9 cellular contexts compared by ENCODE assay signal in genomic region chr7:142797799-142798377, GRCh38. TPM values are rescaled to one million over a fixed set of nuclear protein-coding genes. Genes with fewer than 3 reads are reported as not detected.
DNase-seq lines count a peak whose midpoint lies in the region; ATAC-seq and TF ChIP-seq lines count a peak whose summit lies in the region.
"Had no signal": no experiment of that assay in that cellular context is flagged by ENCODE, and none has a peak within 500 bp of the region (broad histone marks: within the 10 kb centered on the region; RNA-seq: fewer than 3 reads in every experiment).

No MANE protein-coding gene starts in this region.

- peak overlapping the region; percentile 94 to 100 (median 100) for H3K27ac Mint-ChIP-seq in CD8-positive, alpha-beta memory T cell
- H3K27ac Mint-ChIP-seq in nephron progenitor cell = no peak overlapping the region

- H3K9ac ChIP-seq in HUES6 (ENCODE audit: low read length) (peak overlapping the region; percentile 45), duodenal mucosa (ENCODE audit: low read depth in 1 of 2, low read length in 2 of 2) (peak overlapping the region in 1 of 2 donors; percentile 62)

- no peak for TF ChIP-seq CTCF in nephron progenitor cell (IDR thresholded peaks at IDR 0.05)

- no peaks in the 10 kb centered on the region for H3K9me3 ChIP-seq in CD8-positive, alpha-beta memory T cell (ENCODE audit: low read length)
- H3K9me3 ChIP-seq in HUES6 (ENCODE audit: control insufficient read depth, insufficient read depth, low read depth, low read length) (no peaks in the 10 kb centered on the region), duodenal mucosa (ENCODE audit: control insufficient read depth in 1 of 2, low read length in 2 of 2) (no peaks in the 10 kb centered on the region)

- no peak for ATAC-seq in GM21528 (IDR thresholded peaks at IDR 0.05; ENCODE audit: low FRiP score, unreplicated experiment)

- H3K36me3 Mint-ChIP-seq in CD8-positive, alpha-beta memory T cell = peaks cover 41 to 91% (median 45%) of the 10 kb centered on the region in 3 donors
- no peaks in the 10 kb centered on the region for H3K36me3 Mint-ChIP-seq in nephron progenitor cell (ENCODE audit: low read depth)

- no peaks in the 10 kb centered on the region for H3K27me3 ChIP-seq in CD8-positive, alpha-beta memory T cell (ENCODE audit: insufficient read depth, low read length, poor library complexity, severe bottlenecking)
- H3K27me3 ChIP-seq in HUES6 (ENCODE audit: control insufficient read depth, insufficient read depth, low read length) (peaks cover 99% of the 10 kb centered on the region), duodenal mucosa (ENCODE audit: control insufficient read depth in 1 of 2, insufficient read depth in 2 of 2, low read length in 2 of 2) (peaks cover 47 to 60% of the 10 kb centered on the region in 2 donors)

- H3K36me3 ChIP-seq in CD8-positive, alpha-beta memory T cell (ENCODE audit: insufficient read depth, low read length) = peaks cover 39% of the 10 kb centered on the region
- H3K36me3 ChIP-seq in HUES6 (ENCODE audit: control insufficient read depth, insufficient read depth, low read length) (no peaks in the 10 kb centered on the region), duodenal mucosa (ENCODE audit: control insufficient read depth in 1 of 2, insufficient read depth in 2 of 2, low read length in 2 of 2) (no peaks in the 10 kb centered on the region)

- CTCF ChIA-PET in CD8-positive, alpha-beta memory T cell (lab: Charles Lee) = interaction anchor here (0.9 to 21.1 kb wide), 9 partner anchors 10 to 477 kb away, joined by 3 to 508 read pairs (median 4); no protein-coding TSS in a partner anchor

- peak in 1 of 5 donors; percentile 56 for DNase-seq in CD8-positive, alpha-beta memory T cell
- no peak for DNase-seq in nephron progenitor cell
- DNase-seq in SKM-1 (lab: John Stamatoyannopoulos, UW; ENCODE audit: unreplicated experiment) = no peak
- DNase-seq in activated CD4-positive, CD25-positive, alpha-beta regulatory T cell treated with anti-CD3 and anti-CD28 coated beads, Interleukin-2, amount 50 U/mL, for 72 hours = no peak
- no peak for DNase-seq in hypothalamus (lab: John Stamatoyannopoulos, UW)

- peak overlapping the region; percentile 92 to 100 (median 100) for H3K4me3 Mint-ChIP-seq in CD8-positive, alpha-beta memory T cell
- H3K4me3 Mint-ChIP-seq in nephron progenitor cell = peak overlapping the region; percentile 83

- POLR2A ChIA-PET in CD8-positive, alpha-beta memory T cell (lab: Charles Lee) = interaction anchor here (0.5 to 19.9 kb wide), 31 partner anchors 11 to 499 kb away, joined by 3 to 1213 read pairs (median 4); no protein-coding TSS in a partner anchor

- peaks cover 0 to 16% of the 10 kb centered on the region in 2 donors for H3K27me3 Mint-ChIP-seq in CD8-positive, alpha-beta memory T cell
- peaks cover 94% of the 10 kb centered on the region for H3K27me3 Mint-ChIP-seq in nephron progenitor cell (ENCODE audit: low read depth, poor library complexity)

- H3K4me1 ChIP-seq in CD8-positive, alpha-beta memory T cell (ENCODE audit: insufficient read depth, low read length) = peaks cover 68% of the 10 kb centered on the region
- H3K4me1 ChIP-seq in HUES6 (ENCODE audit: control insufficient read depth, insufficient read depth, low read length) = peaks cover 38% of the 10 kb centered on the region
- peaks cover 6 to 8% of the 10 kb centered on the region in 2 donors for H3K4me1 ChIP-seq in duodenal mucosa (ENCODE audit: control insufficient read depth in 1 of 2, insufficient read depth in 2 of 2, low read length in 2 of 2)

- H3K9me3 Mint-ChIP-seq in CD8-positive, alpha-beta memory T cell = peaks cover 0 to 5% (median 0%) of the 10 kb centered on the region in 5 donors
- no peaks in the 10 kb centered on the region for H3K9me3 Mint-ChIP-seq in nephron progenitor cell

- peaks cover 67 to 75% (median 71%) of the 10 kb centered on the region in 3 donors for H3K4me1 Mint-ChIP-seq in CD8-positive, alpha-beta memory T cell
- H3K4me1 Mint-ChIP-seq in nephron progenitor cell = peaks cover 16% of the 10 kb centered on the region

- peak overlapping the region; percentile 79 for H3K4me3 ChIP-seq in CD8-positive, alpha-beta memory T cell (ENCODE audit: low read length)
- H3K4me3 ChIP-seq in HUES6 (ENCODE audit: low read depth, low read length) (peak overlapping the region; percentile 75), duodenal mucosa (ENCODE audit: low read depth in 1 of 2, low read length in 2 of 2) (peak overlapping the region; percentile 57 to 59)

- peak overlapping the region; percentile 95 for H3K27ac ChIP-seq in CD8-positive, alpha-beta memory T cell (ENCODE audit: low read depth, low read length)
- no peak overlapping the region for H3K27ac ChIP-seq in HUES6 (ENCODE audit: low read depth, low read length)
- peak overlapping the region; percentile 60 for H3K27ac ChIP-seq in duodenal mucosa (ENCODE audit: low read depth, low read length)

RNA-seq across cellular contexts. Expression of gene PRSS2, which starts 27.1 kb away (rescaled TPM):
- not detected for total RNA-seq in CD8-positive, alpha-beta memory T cell
- polyA plus RNA-seq in CD8-positive, alpha-beta memory T cell = not detected
- total RNA-seq: lung microvascular endothelial cell had no signal

RNA-seq across cellular contexts. Expression of gene PRSS1, which starts 48.6 kb away (rescaled TPM):
- total RNA-seq in CD8-positive, alpha-beta memory T cell = not detected
- not detected for polyA plus RNA-seq in CD8-positive, alpha-beta memory T cell
- total RNA-seq: lung microvascular endothelial cell had no signal

RNA-seq across cellular contexts. Expression of gene EPHB6, which starts 57.0 kb away (rescaled TPM):
- total RNA-seq in CD8-positive, alpha-beta memory T cell = 1 to 10 TPM; 6.0 to 8.1 TPM
- 13.7 TPM for polyA plus RNA-seq in CD8-positive, alpha-beta memory T cell
